1 cellular context compared by ENCODE assay signal in the genomic region with DNA sequence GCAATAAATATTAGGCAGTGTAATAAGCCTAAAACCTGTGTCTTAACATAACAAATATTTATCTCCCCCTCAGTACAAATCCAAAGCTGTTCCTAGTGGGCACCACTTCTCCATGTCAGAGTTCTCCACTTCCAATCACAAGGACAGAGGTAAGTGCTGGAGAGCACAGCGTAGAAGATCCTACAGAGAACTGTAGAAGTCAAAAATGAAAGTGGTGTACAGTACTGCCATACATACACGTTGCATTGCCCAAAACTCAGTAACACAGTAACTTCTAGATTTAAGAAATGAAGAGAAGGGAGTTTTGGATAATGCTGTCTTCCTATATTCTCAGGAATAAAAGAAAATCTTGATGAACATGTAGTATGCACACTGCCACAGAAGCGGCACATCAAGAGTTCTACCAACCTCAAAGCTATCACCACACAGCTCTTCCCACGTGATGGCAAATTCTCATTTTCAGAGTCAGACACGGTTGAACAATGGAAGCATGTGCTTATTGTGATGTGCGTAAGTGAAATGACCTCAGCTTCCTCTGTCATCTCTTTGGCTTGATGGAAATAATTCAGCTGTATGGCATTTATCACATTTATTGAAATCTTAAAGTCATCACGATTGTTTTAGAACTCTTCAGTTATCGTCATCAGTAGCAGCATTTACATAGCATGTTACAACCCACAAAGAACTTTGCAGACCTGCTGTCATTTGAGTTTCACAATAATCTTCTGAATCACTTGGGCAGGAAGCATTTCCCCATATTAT.
TF ChIP-seq lines count a peak whose summit lies in the region.

No MANE protein-coding gene starts in this region.

TF ChIP-seq in GM12878, 131 proteins besides CTCF, POLR2A, EP300 and RAD21:
- TF ChIP-seq E4F1 (IDR thresholded peaks at IDR 0.05; ENCODE audit: borderline replicate concordance, partially characterized antibody) (no peak), SUPT20H (IDR thresholded peaks at IDR 0.05; ENCODE audit: borderline replicate concordance, control insufficient read depth, low read depth, low read length) (no peak), TBL1XR1 (IDR thresholded peaks at IDR 0.05; ENCODE audit: low read depth, low read length) (no peak), ZNF274 (IDR thresholded peaks at IDR 0.05; ENCODE audit: insufficient read depth, insufficient read length) (no peak), ZNF24 (IDR thresholded peaks at IDR 0.05) (no peak), TCF3 (IDR thresholded peaks at IDR 0.05; ENCODE audit: borderline replicate concordance, insufficient read depth, low read depth, low read length) (no peak), SREBF1 (IDR thresholded peaks at IDR 0.05; ENCODE audit: low read length) (no peak), SMAD1 (IDR thresholded peaks at IDR 0.05; ENCODE audit: low read depth, partially characterized antibody) (no peak), POU2F2 (IDR thresholded peaks at IDR 0.05; ENCODE audit: borderline replicate concordance, low read depth, low read length) (no peak), YY1 (IDR thresholded peaks at IDR 0.05; ENCODE audit: low read depth, low read length) (no peak)
- TF ChIP-seq, protein P1, sequence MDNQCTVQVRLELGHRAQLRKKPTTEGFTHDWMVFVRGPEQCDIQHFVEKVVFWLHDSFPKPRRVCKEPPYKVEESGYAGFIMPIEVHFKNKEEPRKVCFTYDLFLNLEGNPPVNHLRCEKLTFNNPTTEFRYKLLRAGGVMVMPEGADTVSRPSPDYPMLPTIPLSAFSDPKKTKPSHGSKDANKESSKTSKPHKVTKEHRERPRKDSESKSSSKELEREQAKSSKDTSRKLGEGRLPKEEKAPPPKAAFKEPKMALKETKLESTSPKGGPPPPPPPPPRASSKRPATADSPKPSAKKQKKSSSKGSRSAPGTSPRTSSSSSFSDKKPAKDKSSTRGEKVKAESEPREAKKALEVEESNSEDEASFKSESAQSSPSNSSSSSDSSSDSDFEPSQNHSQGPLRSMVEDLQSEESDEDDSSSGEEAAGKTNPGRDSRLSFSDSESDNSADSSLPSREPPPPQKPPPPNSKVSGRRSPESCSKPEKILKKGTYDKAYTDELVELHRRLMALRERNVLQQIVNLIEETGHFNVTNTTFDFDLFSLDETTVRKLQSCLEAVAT (IDR thresholded peaks at IDR 0.05), result no peak
